In the genomic region with DNA sequence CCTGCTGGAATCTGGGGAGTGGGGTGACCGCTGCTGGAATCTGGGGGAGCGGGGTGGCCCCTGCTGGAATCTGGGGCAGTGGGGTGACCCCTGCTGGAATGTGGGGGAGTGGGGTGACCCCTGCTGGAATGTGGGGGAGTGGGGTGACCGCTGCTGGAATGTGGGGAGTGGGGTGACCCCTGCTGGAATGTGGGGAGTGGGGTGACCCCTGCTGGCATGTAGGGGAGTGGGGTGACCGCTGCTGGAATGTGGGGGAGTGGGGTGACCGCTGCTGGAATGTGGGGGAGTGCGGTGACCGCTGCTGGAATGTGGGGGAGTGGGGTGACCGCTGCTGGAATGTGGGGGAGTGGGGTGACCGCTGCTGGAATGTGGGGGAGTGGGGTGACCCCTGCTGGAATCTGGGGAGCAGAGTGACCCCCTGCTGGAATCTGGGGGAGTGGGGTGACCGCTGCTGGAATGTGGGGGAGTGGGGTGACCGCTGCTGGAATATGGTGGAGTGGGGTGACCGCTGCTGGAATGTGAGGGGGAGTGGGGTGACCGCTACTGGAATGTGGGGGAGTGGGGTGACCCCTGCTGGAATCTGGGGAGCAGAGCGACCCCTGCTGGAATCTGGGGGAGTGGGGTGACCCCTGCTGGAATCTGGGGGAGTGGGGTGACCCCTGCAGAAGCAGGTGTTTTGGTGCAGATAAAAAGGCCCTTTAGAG, we compare ENCODE assay signal across 1 cellular context.
TF ChIP-seq lines count a peak whose summit lies in the region.

No MANE protein-coding gene starts in this region.

TF ChIP-seq in K562, 482 proteins besides CTCF, POLR2A, EP300 and RAD21:
- TF ChIP-seq TEAD1 (CRISPR knock-in tag; IDR thresholded peaks at IDR 0.05): peak in 1 of 2 experiments; percentile 38; a peak in 1 of 4 replicates
